ENCODE assay signal across 7 cellular contexts in genomic region chr19:14042673-14043608, GRCh38. TPM values are rescaled to one million over a fixed set of nuclear protein-coding genes. Genes with fewer than 3 reads are reported as not detected.
DNase-seq lines count a peak whose midpoint lies in the region; ATAC-seq and TF ChIP-seq lines count a peak whose summit lies in the region.
"Not testable (repeated sequence)": the region's sequence is repeated elsewhere in the genome, so short reads cannot be mapped to it uniquely, and the experiment has no call there.

No MANE protein-coding gene starts in this region.

- peaks cover 18% of the 10 kb centered on the region for H3K4me1 Mint-ChIP-seq in activated CD4-positive, alpha-beta T cell treated with anti-CD3 and anti-CD28 coated beads, Interleukin-2, amount 10 ng/mL, durations not matched to agents 7 days and 5 days

- H4K5ac ChIP-seq in IMR-90 (ENCODE audit: low read depth, low read length): not testable (repeated sequence)

- ATAC-seq in IMR-90 (ENCODE audit: low read depth): peak; percentile 72
- peak; percentile 75 for ATAC-seq in omental fat pad (ENCODE audit: low FRiP score)

- CTCF ChIA-PET in IMR-90 (lab: Yijun Ruan, JAX): interaction anchor here (0.6 to 1.5 kb wide), 4 partner anchors 14 to 29 kb away, joined by 3 to 6 read pairs (median 4); partner anchors contain the start of gene MISP3
- CTCF ChIA-PET in activated CD4-positive, alpha-beta T cell treated with anti-CD3 and anti-CD28 coated beads, Interleukin-2, amount 10 ng/mL, durations not matched to agents 7 days and 5 days (lab: Charles Lee): interaction anchor here (0.6 to 1.9 kb wide), 10 partner anchors 11 to 235 kb away, joined by 3 to 6 read pairs (median 3); partner anchors contain the start of gene IL27RA

- DNase-seq in G401 (ENCODE audit: low spot score): peak; percentile 83
- DNase-seq in IMR-90: peak; percentile 50
- DNase-seq in NK-92 treated with Interleukin-12 subunit alpha and Interleukin-12 subunit beta, amount 100 ng/mL, for 24 hours (lab: John Stamatoyannopoulos, UW): peak; percentile 44
- DNase-seq in activated CD4-positive, alpha-beta T cell treated with anti-CD3 and anti-CD28 coated beads, Interleukin-2, amount 10 ng/mL, durations not matched to agents 7 days and 5 days: peak; percentile 64
- DNase-seq in colonic mucosa: peak; percentile 60
- DNase-seq in hepatic stellate cell (ENCODE audit: low spot score): peak; percentile 70
- DNase-seq in omental fat pad (ENCODE audit: low spot score): not testable (repeated sequence)

- not testable (repeated sequence) for H3K27me3 Mint-ChIP-seq in activated CD4-positive, alpha-beta T cell treated with anti-CD3 and anti-CD28 coated beads, Interleukin-2, amount 10 ng/mL, durations not matched to agents 7 days and 5 days

- POLR2A ChIA-PET in IMR-90 (lab: Charles Lee; ENCODE audit: unreplicated experiment); activated CD4-positive, alpha-beta T cell treated with anti-CD3 and anti-CD28 coated beads, Interleukin-2, amount 10 ng/mL, durations not matched to agents 7 days and 5 days (lab: Charles Lee): not testable (repeated sequence)

- not testable (repeated sequence) for H2BK15ac ChIP-seq in IMR-90 (ENCODE audit: low read depth, low read length)

- H3K27me3 ChIP-seq in IMR-90 (ENCODE audit: control insufficient read depth, insufficient read depth, low read length); colonic mucosa: not testable (repeated sequence)

- H2BK5ac ChIP-seq in IMR-90 (ENCODE audit: low read depth, low read length, poor library complexity, severe bottlenecking): not testable (repeated sequence)

- H4K8ac ChIP-seq in IMR-90 (ENCODE audit: low read depth in 2 of 2, low read length in 2 of 2): not testable (repeated sequence)

- H3K9me3 Mint-ChIP-seq in activated CD4-positive, alpha-beta T cell treated with anti-CD3 and anti-CD28 coated beads, Interleukin-2, amount 10 ng/mL, durations not matched to agents 7 days and 5 days: not testable (repeated sequence)

- not testable (repeated sequence) for H3K9me3 ChIP-seq in IMR-90 (ENCODE audit: control insufficient read depth, insufficient read depth, low read length); colonic mucosa

- not testable (repeated sequence) for H3K18ac ChIP-seq in IMR-90 (ENCODE audit: low read depth, low read length)

- H3K23ac ChIP-seq in IMR-90 (ENCODE audit: low read depth, low read length): not testable (repeated sequence)

- peak overlapping the region; percentile 61 for H2AFZ ChIP-seq in IMR-90 (replicated peaks; ENCODE audit: low read length, poor library complexity)

- H2AK5ac ChIP-seq in IMR-90 (ENCODE audit: low read depth, low read length): not testable (repeated sequence)

- not testable (repeated sequence) for H2BK120ac ChIP-seq in IMR-90 (ENCODE audit: low read depth, low read length)

- TF ChIP-seq CTCF in IMR-90 (conservative IDR thresholded peaks at IDR 0.05; ENCODE audit: low read depth, low read length) (peak; percentile 53), colonic mucosa (IDR thresholded peaks at IDR 0.05) (peak; percentile 44), omental fat pad (IDR thresholded peaks at IDR 0.05) (peak in 1 of 3 donors; percentile 38)

- not testable (repeated sequence) for H3K79me1 ChIP-seq in IMR-90 (ENCODE audit: low read depth in 1 of 2, low read length in 2 of 2)

- not testable (repeated sequence) for H3K56ac ChIP-seq in IMR-90 (ENCODE audit: extremely low read depth, insufficient read depth, low read length)

- not testable (repeated sequence) for H3K36me3 ChIP-seq in IMR-90 (ENCODE audit: control insufficient read depth, insufficient read depth, low read length); colonic mucosa

- not testable (repeated sequence) for H4K20me1 ChIP-seq in IMR-90 (ENCODE audit: insufficient read depth, low read length)

- BruUV-seq in IMR-90 (replicated peaks; lab: Mats Ljungman, UMichigan): not testable (repeated sequence)

- H4K91ac ChIP-seq in IMR-90 (ENCODE audit: insufficient read depth, low read depth, low read length): not testable (repeated sequence)

- not testable (repeated sequence) for H3K14ac ChIP-seq in IMR-90 (replicated peaks; ENCODE audit: low read depth, low read length)

- H2BK20ac ChIP-seq in IMR-90 (ENCODE audit: low read depth, low read length): not testable (repeated sequence)

- not testable (repeated sequence) for H3K4me3 ChIP-seq in IMR-90 (ENCODE audit: insufficient read depth, low read depth, low read length); colonic mucosa

- H3K4me1 ChIP-seq in IMR-90 (ENCODE audit: control insufficient read depth, insufficient read depth, low read length); colonic mucosa: not testable (repeated sequence)

- H3K27ac ChIP-seq in IMR-90 (ENCODE audit: insufficient read depth, low read length); colonic mucosa: not testable (repeated sequence)

- peaks cover 57% of the 10 kb centered on the region for H3K36me3 Mint-ChIP-seq in activated CD4-positive, alpha-beta T cell treated with anti-CD3 and anti-CD28 coated beads, Interleukin-2, amount 10 ng/mL, durations not matched to agents 7 days and 5 days (ENCODE audit: low read depth)

- intact Hi-C loops in IMR-90 (cut with micrococcal nuclease): not testable (repeated sequence)
- intact Hi-C loops in colonic mucosa (cut with DNase I): loop anchor here (10.0 kb wide), 1 partner anchor 158 kb away; no protein-coding TSS in a partner anchor

- TF ChIP-seq RAD21 in IMR-90 (IDR thresholded peaks at IDR 0.05; ENCODE audit: low read length): peak; percentile 22; the same call in 1 of the 2 replicates

- H3K9ac ChIP-seq in IMR-90 (ENCODE audit: low read depth, low read length); colonic mucosa (ENCODE audit: low read depth in 2 of 2, low read length in 2 of 2): not testable (repeated sequence)

- H3K4me3 Mint-ChIP-seq in activated CD4-positive, alpha-beta T cell treated with anti-CD3 and anti-CD28 coated beads, Interleukin-2, amount 10 ng/mL, durations not matched to agents 7 days and 5 days: not testable (repeated sequence)

- dilution Hi-C loops in IMR-90 (cut with HindIII; ENCODE audit: low sequenced_read_pairs, unreplicated experiment): not testable (repeated sequence)

- peak overlapping the region; percentile 79 for H3K27ac Mint-ChIP-seq in activated CD4-positive, alpha-beta T cell treated with anti-CD3 and anti-CD28 coated beads, Interleukin-2, amount 10 ng/mL, durations not matched to agents 7 days and 5 days

- not testable (repeated sequence) for TF ChIP-seq POLR2A in IMR-90 (IDR thresholded peaks at IDR 0.05; ENCODE audit: low read depth, low read length)

- not testable (repeated sequence) for H3K9me1 ChIP-seq in IMR-90 (ENCODE audit: insufficient read depth, low read length)

- in situ Hi-C loops in G401 (cut with HindIII; ENCODE audit: low sequenced_read_pairs); IMR-90 (cut with MboI; ENCODE audit: low sequenced_read_pairs): not testable (repeated sequence)

- peak overlapping the region; percentile 77 for H2AK9ac ChIP-seq in IMR-90 (replicated peaks; ENCODE audit: low read depth, low read length, poor library complexity)

- WGBS in IMR-90 (ENCODE audit: extremely low coverage in 2 of 2, insufficient read length in 1 of 2), 2 experiments: 48% methylated on average over 2 of the region's 19 CpGs; no CpG with 5 or more reads in 1 of the 2 experiments

- not testable (repeated sequence) for H3K4ac ChIP-seq in IMR-90 (ENCODE audit: low read depth, low read length)

- H3K4me2 ChIP-seq in IMR-90 (ENCODE audit: low read depth, low read length): not testable (repeated sequence)

RNA-seq across cellular contexts. Expression of gene IL27RA, which starts 11.4 kb away (rescaled TPM):
- total RNA-seq in G401 (2014; rRNA removed; shearing (Covaris generic)): 28.1 and 32.5 TPM in 2 replicates
- total RNA-seq in IMR-90 (2012; rRNA removed): 2.8 and 2.9 TPM in 2 replicates
- 4.7 and 5.1 TPM in 2 replicates for polyA plus RNA-seq in IMR-90 (2012; rRNA removed)
- 4.8 and 5.1 TPM in 2 replicates for polyA plus RNA-seq in IMR-90 (2012; cell fraction: cytosol; rRNA removed)
- 2.6 and 3.3 TPM in 2 replicates for polyA plus RNA-seq in IMR-90 (2012; cell fraction: nucleus; rRNA removed; ENCODE audit: low replicate concordance)
- total RNA-seq in activated CD4-positive, alpha-beta T cell treated with anti-CD3 and anti-CD28 coated beads, Interleukin-2, amount 10 ng/mL, durations not matched to agents 7 days and 5 days: 10 to 100 TPM; 66.5 to 70.3 TPM
- total RNA-seq in colonic mucosa: 1 to 10 TPM; 2.5 to 3.2 TPM
- 10 to 100 TPM in 1 of 4 donors, 1 to 10 TPM in 3; 4.5 to 12.8 (median 6.3) TPM for total RNA-seq in omental fat pad

RNA-seq across cellular contexts. Expression of gene RLN3, which starts 15.0 kb away (rescaled TPM):
- not detected in 2 replicates for total RNA-seq in G401 (2014; rRNA removed; shearing (Covaris generic))
- total RNA-seq in IMR-90 (2012; rRNA removed) (not detected in 2 replicates), colonic mucosa (not detected), omental fat pad (not detected)
- polyA plus RNA-seq in IMR-90 (2012; rRNA removed): not detected in 2 replicates
- polyA plus RNA-seq in IMR-90 (2012; cell fraction: cytosol; rRNA removed): not detected in 2 replicates
- not detected in 2 replicates for polyA plus RNA-seq in IMR-90 (2012; cell fraction: nucleus; rRNA removed; ENCODE audit: low replicate concordance)
- total RNA-seq in activated CD4-positive, alpha-beta T cell treated with anti-CD3 and anti-CD28 coated beads, Interleukin-2, amount 10 ng/mL, durations not matched to agents 7 days and 5 days: not detected

RNA-seq across cellular contexts. Expression of gene PALM3, which starts 18.9 kb away (rescaled TPM):
- 14.8 and 23.1 TPM in 2 replicates for total RNA-seq in G401 (2014; rRNA removed; shearing (Covaris generic))
- total RNA-seq in IMR-90 (2012; rRNA removed) (under 0.01 and 0.18 TPM in 2 replicates), colonic mucosa (1 to 10 TPM in 1 of 2 donors, under 1 TPM in 1; 0.37 to 1.6 TPM), omental fat pad (not detected)
- polyA plus RNA-seq in IMR-90 (2012; rRNA removed): 0.52 and 0.84 TPM in 2 replicates
- 0.58 and 0.62 TPM in 2 replicates for polyA plus RNA-seq in IMR-90 (2012; cell fraction: cytosol; rRNA removed)
- 0.16 and 0.48 TPM in 2 replicates for polyA plus RNA-seq in IMR-90 (2012; cell fraction: nucleus; rRNA removed; ENCODE audit: low replicate concordance)
- not detected for total RNA-seq in activated CD4-positive, alpha-beta T cell treated with anti-CD3 and anti-CD28 coated beads, Interleukin-2, amount 10 ng/mL, durations not matched to agents 7 days and 5 days

RNA-seq across cellular contexts. Expression of gene MISP3, which starts 29.6 kb away (rescaled TPM):
- 2.8 and 4.6 TPM in 2 replicates for total RNA-seq in G401 (2014; rRNA removed; shearing (Covaris generic))
- under 0.01 TPM in 2 replicates for total RNA-seq in IMR-90 (2012; rRNA removed)
- polyA plus RNA-seq in IMR-90 (2012; rRNA removed): 0.68 and 0.86 TPM in 2 replicates
- 1.1 and 2.2 TPM in 2 replicates for polyA plus RNA-seq in IMR-90 (2012; cell fraction: cytosol; rRNA removed)
- 0.86 and 1.1 TPM in 2 replicates for polyA plus RNA-seq in IMR-90 (2012; cell fraction: nucleus; rRNA removed; ENCODE audit: low replicate concordance)
- under 1 TPM; 0.67 to 0.69 TPM for total RNA-seq in activated CD4-positive, alpha-beta T cell treated with anti-CD3 and anti-CD28 coated beads, Interleukin-2, amount 10 ng/mL, durations not matched to agents 7 days and 5 days
- total RNA-seq in colonic mucosa: 10 to 100 TPM; 32.7 to 50.0 TPM
- 1 to 10 TPM in 3 of 4 donors, not detected in 1; 1.6 to 3.0 (median 2.8) TPM for total RNA-seq in omental fat pad

RNA-seq across cellular contexts. Expression of gene RFX1, which starts 36.8 kb away (rescaled TPM):
- 1.8 and 6.0 TPM in 2 replicates for total RNA-seq in G401 (2014; rRNA removed; shearing (Covaris generic))
- total RNA-seq in IMR-90 (2012; rRNA removed): 0.36 and 0.83 TPM in 2 replicates
- 3.1 TPM in 2 replicates for polyA plus RNA-seq in IMR-90 (2012; rRNA removed)
- 1.9 and 3.0 TPM in 2 replicates for polyA plus RNA-seq in IMR-90 (2012; cell fraction: cytosol; rRNA removed)
- 6.2 and 20.2 TPM in 2 replicates for polyA plus RNA-seq in IMR-90 (2012; cell fraction: nucleus; rRNA removed; ENCODE audit: low replicate concordance)
- total RNA-seq in activated CD4-positive, alpha-beta T cell treated with anti-CD3 and anti-CD28 coated beads, Interleukin-2, amount 10 ng/mL, durations not matched to agents 7 days and 5 days: 10 to 100 TPM; 19.1 to 19.9 TPM
- 10 to 100 TPM; 13.1 to 20.9 TPM for total RNA-seq in colonic mucosa
- total RNA-seq in omental fat pad: 1 to 10 TPM; 2.8 to 7.6 (median 3.2) TPM
